In genomic region chr19:51692065-51692915, GRCh38 we compare ENCODE assay signal across 15 cellular contexts. TPM values are rescaled to one million over a fixed set of nuclear protein-coding genes. Genes with fewer than 3 reads are reported as not detected.
A peak's percentile ranks its signal among the peaks of the same experiment; 100 is the strongest.
DNase-seq lines count a peak whose midpoint lies in the region; ATAC-seq and TF ChIP-seq lines count a peak whose summit lies in the region.
"Had no signal": no experiment of that assay in that cellular context is flagged by ENCODE, and none has a peak within 500 bp of the region (broad histone marks: within the 10 kb centered on the region; RNA-seq: fewer than 3 reads in every experiment).

No MANE protein-coding gene starts in this region.

- H3K27me3 ChIP-seq in GM23248 (replicated peaks; ENCODE audit: insufficient read depth) (no peaks in the 10 kb centered on the region), ascending aorta (no peaks in the 10 kb centered on the region), iPS-20b (ENCODE audit: insufficient read depth, low read length) (no peaks in the 10 kb centered on the region), smooth muscle cell (ENCODE audit: low read depth) (no peaks in the 10 kb centered on the region)
- H3K27me3 ChIP-seq: right lobe of liver had no signal

- H2AFZ ChIP-seq in GM23248 (no peak overlapping the region), smooth muscle cell (ENCODE audit: low read depth) (no peak overlapping the region)

- H3K9me3 ChIP-seq in GM23248 (ENCODE audit: low read depth): no peaks in the 10 kb centered on the region
- H3K9me3 ChIP-seq in ascending aorta: no peaks in the 10 kb centered on the region
- H3K9me3 ChIP-seq in iPS-20b (ENCODE audit: insufficient read depth, low read depth, low read length): no peaks in the 10 kb centered on the region
- no peaks in the 10 kb centered on the region for H3K9me3 ChIP-seq in smooth muscle cell (replicated peaks; ENCODE audit: low read depth)
- H3K9me3 ChIP-seq: right lobe of liver had no signal

- H3K9me2 ChIP-seq in GM23248 (ENCODE audit: insufficient read depth): no peaks in the 10 kb centered on the region

- peaks cover 16% of the 10 kb centered on the region for H3F3A ChIP-seq in GM23248 (ENCODE audit: insufficient read depth)
- H3F3A ChIP-seq in smooth muscle cell (ENCODE audit: low read depth): peaks cover 28% of the 10 kb centered on the region

- H3K36me3 ChIP-seq in GM23248 (ENCODE audit: low read depth): no peaks in the 10 kb centered on the region; the same call in 1 of the 2 replicates
- H3K36me3 ChIP-seq in ascending aorta: peaks cover 25 to 40% of the 10 kb centered on the region in 2 donors
- H3K36me3 ChIP-seq in iPS-20b (ENCODE audit: insufficient read depth, low read depth, low read length): peaks cover 8% of the 10 kb centered on the region
- H3K36me3 ChIP-seq in smooth muscle cell (ENCODE audit: low read depth): no peaks in the 10 kb centered on the region
- H3K36me3 ChIP-seq: right lobe of liver had no signal

- peaks cover 18% of the 10 kb centered on the region for H3K4me1 ChIP-seq in GM23248 (ENCODE audit: insufficient read depth)
- peaks cover 12 to 20% of the 10 kb centered on the region in 2 donors for H3K4me1 ChIP-seq in ascending aorta
- peaks cover 9% of the 10 kb centered on the region; the same call in 1 of the 2 replicates for H3K4me1 ChIP-seq in iPS-20b (ENCODE audit: insufficient read depth, low read length)
- H3K4me1 ChIP-seq in smooth muscle cell (ENCODE audit: low read depth): peaks cover 4% of the 10 kb centered on the region
- H3K4me1 ChIP-seq: right lobe of liver had no signal

- peaks cover 85% of the 10 kb centered on the region for H3K79me2 ChIP-seq in GM23248 (ENCODE audit: insufficient read depth)
- peaks cover 82% of the 10 kb centered on the region for H3K79me2 ChIP-seq in smooth muscle cell (ENCODE audit: low read depth)

- no peak overlapping the region for H3K27ac ChIP-seq in GM23248
- H3K27ac ChIP-seq in ascending aorta: peak overlapping the region; percentile 97 to 100
- no peak overlapping the region for H3K27ac ChIP-seq in iPS-20b (ENCODE audit: low read length)
- H3K27ac ChIP-seq in smooth muscle cell (ENCODE audit: low read depth): peak overlapping the region; percentile 96
- H3K27ac ChIP-seq: right lobe of liver had no signal

- TF ChIP-seq POLR2A in erythroblast (IDR thresholded peaks at IDR 0.05; ENCODE audit: low read length): no peak

- no peak for ATAC-seq in HG02970 (IDR thresholded peaks at IDR 0.05; ENCODE audit: low FRiP score, unreplicated experiment)
- no peak for ATAC-seq in HG02840 (IDR thresholded peaks at IDR 0.05; ENCODE audit: low FRiP score, unreplicated experiment)
- ATAC-seq: right lobe of liver; stimulated activated naive CD8-positive, alpha-beta T cell treated with anti-CD3 and anti-CD28 coated beads, Interleukin-15, amount 100 ng/mL, for 72 hours had no signal

- H4K20me1 ChIP-seq in GM23248 (ENCODE audit: insufficient read depth) (peaks cover 6% of the 10 kb centered on the region; the same call in 1 of the 2 replicates), smooth muscle cell (ENCODE audit: low read depth) (peaks cover 65% of the 10 kb centered on the region)

- DNase-seq in GM23248 (no peak), ascending aorta (ENCODE audit: low spot score in 2 of 2) (no peak), smooth muscle cell (lab: John Stamatoyannopoulos, UW; ENCODE audit: unreplicated experiment) (no peak), erythroblast (lab: John Stamatoyannopoulos, UW) (no peak), NCI-H1417 treated with DMSO at 0.1 percent for 48 hours (lab: John Stamatoyannopoulos, UW) (no peak)
- DNase-seq: activated CD4-positive, alpha-beta T cell treated with anti-CD3 and anti-CD28 coated beads, Interleukin-2, amount 50 U/mL, for 1 hour; aorta; hippocampal formation; stimulated activated naive CD8-positive, alpha-beta T cell treated with anti-CD3 and anti-CD28 coated beads, Interleukin-15, amount 100 ng/mL, for 72 hours had no signal

- intact Hi-C loops in ascending aorta (cut with DNase I): loop anchor here (10.0 kb wide), 1 partner anchor 1317 kb away; the partner anchor contains the start of gene NR1H2

- no peak for TF ChIP-seq CTCF in ascending aorta (IDR thresholded peaks at IDR 0.05)
- TF ChIP-seq CTCF in smooth muscle cell (IDR thresholded peaks at IDR 0.05; ENCODE audit: borderline replicate concordance, insufficient read depth, poor library complexity, severe bottlenecking): no peak

- H3K4me3 ChIP-seq in GM23248 (peak overlapping the region; percentile 87), ascending aorta (peak overlapping the region; percentile 7 to 89), iPS-20b (ENCODE audit: low read length) (0 out of 2 replicates have a peak overlapping the region, but pooled peaks have one; percentile 26), smooth muscle cell (peak overlapping the region; percentile 65)
- H3K4me3 ChIP-seq: right lobe of liver had no signal

- in situ Hi-C loops in GM23248 (cut with MboI): no loop called here

- peak overlapping the region; percentile 91 for H3K9ac ChIP-seq in GM23248
- no peak overlapping the region for H3K9ac ChIP-seq in iPS-20b (ENCODE audit: low read depth, low read length)
- no peak overlapping the region for H3K9ac ChIP-seq in smooth muscle cell (ENCODE audit: low read depth)

- H3K4me2 ChIP-seq in GM23248 (ENCODE audit: unreplicated experiment) (peak overlapping the region; percentile 50), smooth muscle cell (peak overlapping the region; percentile 91)

- WGBS in GM23248 (ENCODE audit: low coverage in 1 of 2, low lambda C conversion rate in 2 of 2, missing lambda C conversion rate in 2 of 2), 2 experiments: 60 to 62% methylated on average over 16 to 21 of the region's 26 CpGs
- WGBS in smooth muscle cell (ENCODE audit: low lambda C conversion rate): 82% methylated on average over 12 of the region's 26 CpGs

RNA-seq across cellular contexts. Expression of gene SPACA6, which starts 0.8 kb away (rescaled TPM):
- total RNA-seq in GM23248 (2014; rRNA removed; shearing (Covaris generic)): 2.1 and 8.0 TPM in 2 replicates
- 5.6 and 7.7 TPM in 2 replicates for polyA plus RNA-seq in GM23248 (2016; fragmentation: Nextera tagmentation; extraction: Ambion mirVana)
- total RNA-seq in ascending aorta: 16.0 TPM
- 3.3 and 4.1 TPM in 2 replicates for total RNA-seq in smooth muscle cell
- 3.0 and 4.3 TPM in 2 replicates for polyA plus RNA-seq in smooth muscle cell

RNA-seq across cellular contexts. Expression of gene HAS1, which starts 31.5 kb away (rescaled TPM):
- total RNA-seq in GM23248 (2014; rRNA removed; shearing (Covaris generic)): 0.43 and 1.1 TPM in 2 replicates
- polyA plus RNA-seq in GM23248 (2016; fragmentation: Nextera tagmentation; extraction: Ambion mirVana) (0.29 TPM in 1 of 2 replicates, not detected in the other), smooth muscle cell (1.5 and 1.8 TPM in 2 replicates)
- total RNA-seq in ascending aorta (2.9 TPM), smooth muscle cell (0.90 and 0.94 TPM in 2 replicates)
- total RNA-seq: Daoy, M059J, right lobe of liver had no signal
- polyA plus RNA-seq: aorta had no signal

RNA-seq across cellular contexts. Expression of gene SIGLEC14, which starts 45.7 kb away (rescaled TPM):
- not detected in 2 replicates for total RNA-seq in GM23248 (2014; rRNA removed; shearing (Covaris generic))
- polyA plus RNA-seq in GM23248 (2016; fragmentation: Nextera tagmentation; extraction: Ambion mirVana): not detected in 2 replicates
- total RNA-seq in ascending aorta: 0.75 TPM
- total RNA-seq in smooth muscle cell: not detected in 2 replicates
- polyA plus RNA-seq in smooth muscle cell: not detected in 2 replicates
- total RNA-seq: M059J had no signal

RNA-seq across cellular contexts. Expression of gene FPR1, which starts 59.4 kb away (rescaled TPM):
- 0.13 TPM in 1 of 2 replicates, not detected in the other for total RNA-seq in GM23248 (2014; rRNA removed; shearing (Covaris generic))
- polyA plus RNA-seq in GM23248 (2016; fragmentation: Nextera tagmentation; extraction: Ambion mirVana): not detected in 2 replicates
- total RNA-seq in ascending aorta: 7.9 TPM
- total RNA-seq in smooth muscle cell: not detected in 2 replicates
- polyA plus RNA-seq in smooth muscle cell: not detected in 2 replicates

Comparison
In these comparisons a context has a peak if more than half of its experiments do, and no peak if none do; other contexts are left out.
1. H3K27ac ChIP-seq: peak in ascending aorta (2 of 2) and smooth muscle cell (single experiment); none in GM23248 (single experiment) and iPS-20b (single experiment).
2. H3K4me3 ChIP-seq: peak in every context shown above with its lines; median percentile 87 in GM23248; 65 in smooth muscle cell; 48 in ascending aorta; 26 in iPS-20b.